ENCODE assay signal across 21 cellular contexts in the genomic region with DNA sequence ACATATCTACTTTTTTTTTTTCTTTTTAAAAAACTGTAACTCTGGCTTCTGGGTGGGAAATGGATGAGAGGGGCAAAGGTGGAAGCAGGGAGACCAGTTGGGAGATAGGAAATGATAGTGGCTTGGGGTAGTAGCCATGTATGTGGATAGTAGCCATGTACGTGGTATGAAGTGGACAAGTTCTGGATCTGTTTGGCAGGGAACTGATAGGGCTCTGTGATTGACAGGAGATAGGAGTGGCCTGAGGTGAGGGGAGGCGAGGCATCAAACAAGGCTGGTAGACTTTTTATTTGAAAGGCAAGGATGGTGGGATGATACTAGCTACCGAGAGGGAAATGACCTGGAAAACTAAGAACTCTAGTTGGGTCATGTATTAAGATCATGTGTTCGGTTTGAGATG.
DNase-seq lines count a peak whose midpoint lies in the region; ATAC-seq and TF ChIP-seq lines count a peak whose summit lies in the region.
"Had no signal": no experiment of that assay in that cellular context is flagged by ENCODE, and none has a peak within 500 bp of the region (broad histone marks: within the 10 kb centered on the region; RNA-seq: fewer than 3 reads in every experiment).

No MANE protein-coding gene starts in this region.

- H3K27ac ChIP-seq in WERI-Rb-1 = peak overlapping the region; percentile 68
- H3K27ac ChIP-seq: BLaER1, PC-9 had no signal

- H3K9me3 ChIP-seq in WERI-Rb-1 (ENCODE audit: severe bottlenecking) = no peaks in the 10 kb centered on the region
- H3K9me3 ChIP-seq: BLaER1, heart left ventricle had no signal

- H3K9me3 Mint-ChIP-seq in activated CD4-positive, alpha-beta memory T cell treated with anti-CD3 and anti-CD28 coated beads for 36 hours = no peaks in the 10 kb centered on the region
- no peaks in the 10 kb centered on the region for H3K9me3 Mint-ChIP-seq in activated CD4-positive, alpha-beta memory T cell treated with anti-CD3 and anti-CD28 coated beads, Interleukin-2, amount 10 ng/mL, durations not matched to agents 7 days and 5 days
- H3K9me3 Mint-ChIP-seq in endothelial cell (ENCODE audit: unreplicated experiment) = no peaks in the 10 kb centered on the region
- H3K9me3 Mint-ChIP-seq in stimulated activated naive B cell treated with anti-CD40 and anti-IgM and Interleukin-4, amounts not matched to agents 10 μg/mL and 1 μg/mL and 100 μg/mL, for 72 hours = peaks cover 0 to 1% of the 10 kb centered on the region in 2 donors

- in situ Hi-C loops in GM13977 (cut with MboI; ENCODE audit: low pct_unique_long_range_greater_than_20kb, low sequenced_read_pairs, unreplicated experiment) = no loop called here

- CTCF ChIA-PET in activated CD4-positive, alpha-beta memory T cell treated with anti-CD3 and anti-CD28 coated beads for 36 hours (lab: Charles Lee) = interaction anchor here (1.4 to 3.5 kb wide), 3 partner anchors 47 to 118 kb away, joined by 3 to 13 read pairs (median 13); a partner anchor contains a TSS
- CTCF ChIA-PET in activated CD4-positive, alpha-beta memory T cell treated with anti-CD3 and anti-CD28 coated beads, Interleukin-2, amount 10 ng/mL, durations not matched to agents 7 days and 5 days (lab: Charles Lee) = interaction anchor here (1.0 to 1.1 kb wide), 2 partner anchors 9 to 12 kb away, joined by 3 to 4 read pairs; no protein-coding TSS in a partner anchor

- H3K4me1 Mint-ChIP-seq in activated CD4-positive, alpha-beta memory T cell treated with anti-CD3 and anti-CD28 coated beads for 36 hours (ENCODE audit: low read depth) = peaks cover 77% of the 10 kb centered on the region
- H3K4me1 Mint-ChIP-seq in activated CD4-positive, alpha-beta memory T cell treated with anti-CD3 and anti-CD28 coated beads, Interleukin-2, amount 10 ng/mL, durations not matched to agents 7 days and 5 days = peaks cover 49% of the 10 kb centered on the region
- peaks cover 47% of the 10 kb centered on the region for H3K4me1 Mint-ChIP-seq in endothelial cell (ENCODE audit: unreplicated experiment)
- H3K4me1 Mint-ChIP-seq in stimulated activated naive B cell treated with anti-CD40 and anti-IgM and Interleukin-4, amounts not matched to agents 10 μg/mL and 1 μg/mL and 100 μg/mL, for 72 hours = peaks cover 45 to 83% of the 10 kb centered on the region in 2 donors

- H3K27ac Mint-ChIP-seq in activated CD4-positive, alpha-beta memory T cell treated with anti-CD3 and anti-CD28 coated beads for 36 hours = peak overlapping the region; percentile 57
- no peak overlapping the region for H3K27ac Mint-ChIP-seq in activated CD4-positive, alpha-beta memory T cell treated with anti-CD3 and anti-CD28 coated beads, Interleukin-2, amount 10 ng/mL, durations not matched to agents 7 days and 5 days
- peak overlapping the region; percentile 28 for H3K27ac Mint-ChIP-seq in endothelial cell (ENCODE audit: unreplicated experiment)
- peak overlapping the region; percentile 39 for H3K27ac Mint-ChIP-seq in stimulated activated naive B cell treated with anti-CD40 and anti-IgM and Interleukin-4, amounts not matched to agents 10 μg/mL and 1 μg/mL and 100 μg/mL, for 72 hours

- intact Hi-C loops in activated CD4-positive, alpha-beta memory T cell treated with anti-CD3 and anti-CD28 coated beads for 36 hours (cut with micrococcal nuclease) = loop anchor here (1.0 kb wide), 6 partner anchors 9 to 113 kb away; no protein-coding TSS in a partner anchor

- POLR2A ChIA-PET in activated CD4-positive, alpha-beta memory T cell treated with anti-CD3 and anti-CD28 coated beads for 36 hours (lab: Charles Lee) = interaction anchor here (1.3 to 2.3 kb wide), 6 partner anchors 18 to 118 kb away, joined by 4 to 13 read pairs (median 6); a partner anchor contains a TSS
- POLR2A ChIA-PET in activated CD4-positive, alpha-beta memory T cell treated with anti-CD3 and anti-CD28 coated beads, Interleukin-2, amount 10 ng/mL, durations not matched to agents 7 days and 5 days (lab: Charles Lee) = interaction anchor here (1.2 kb wide), 1 partner anchor 117 kb away, joined by 3 read pairs; no protein-coding TSS in a partner anchor

- no peaks in the 10 kb centered on the region for H3K27me3 Mint-ChIP-seq in activated CD4-positive, alpha-beta memory T cell treated with anti-CD3 and anti-CD28 coated beads for 36 hours
- H3K27me3 Mint-ChIP-seq in activated CD4-positive, alpha-beta memory T cell treated with anti-CD3 and anti-CD28 coated beads, Interleukin-2, amount 10 ng/mL, durations not matched to agents 7 days and 5 days = no peaks in the 10 kb centered on the region
- H3K27me3 Mint-ChIP-seq in endothelial cell (ENCODE audit: unreplicated experiment) = peaks cover 2% of the 10 kb centered on the region
- no peaks in the 10 kb centered on the region for H3K27me3 Mint-ChIP-seq in stimulated activated naive B cell treated with anti-CD40 and anti-IgM and Interleukin-4, amounts not matched to agents 10 μg/mL and 1 μg/mL and 100 μg/mL, for 72 hours

- H3K36me3 Mint-ChIP-seq in activated CD4-positive, alpha-beta memory T cell treated with anti-CD3 and anti-CD28 coated beads for 36 hours = peaks cover 38% of the 10 kb centered on the region
- peaks cover 58% of the 10 kb centered on the region for H3K36me3 Mint-ChIP-seq in activated CD4-positive, alpha-beta memory T cell treated with anti-CD3 and anti-CD28 coated beads, Interleukin-2, amount 10 ng/mL, durations not matched to agents 7 days and 5 days (ENCODE audit: low read depth)
- H3K36me3 Mint-ChIP-seq in endothelial cell (ENCODE audit: low read depth, unreplicated experiment) = peaks cover 30% of the 10 kb centered on the region
- H3K36me3 Mint-ChIP-seq in stimulated activated naive B cell treated with anti-CD40 and anti-IgM and Interleukin-4, amounts not matched to agents 10 μg/mL and 1 μg/mL and 100 μg/mL, for 72 hours = peaks cover 30 to 47% of the 10 kb centered on the region in 2 donors

- H3K4me3 Mint-ChIP-seq in activated CD4-positive, alpha-beta memory T cell treated with anti-CD3 and anti-CD28 coated beads for 36 hours = no peak overlapping the region
- H3K4me3 Mint-ChIP-seq in activated CD4-positive, alpha-beta memory T cell treated with anti-CD3 and anti-CD28 coated beads, Interleukin-2, amount 10 ng/mL, durations not matched to agents 7 days and 5 days = no peak overlapping the region
- peak overlapping the region; percentile 11 for H3K4me3 Mint-ChIP-seq in endothelial cell (ENCODE audit: unreplicated experiment)
- no peak overlapping the region for H3K4me3 Mint-ChIP-seq in stimulated activated naive B cell treated with anti-CD40 and anti-IgM and Interleukin-4, amounts not matched to agents 10 μg/mL and 1 μg/mL and 100 μg/mL, for 72 hours

- H3K36me3 ChIP-seq in WERI-Rb-1 = peaks cover 26% of the 10 kb centered on the region

- no peak for DNase-seq in activated CD4-positive, alpha-beta memory T cell treated with anti-CD3 and anti-CD28 coated beads for 36 hours
- DNase-seq in activated CD4-positive, alpha-beta memory T cell treated with anti-CD3 and anti-CD28 coated beads, Interleukin-2, amount 10 ng/mL, durations not matched to agents 7 days and 5 days = no peak
- no peak for DNase-seq in WERI-Rb-1
- DNase-seq in endothelial cell (ENCODE audit: low spot score) = no peak
- no peak for DNase-seq in stimulated activated naive B cell treated with anti-CD40 and anti-IgM and Interleukin-4, amounts not matched to agents 10 μg/mL and 1 μg/mL and 100 μg/mL, for 72 hours
- DNase-seq in NCI-H69 (lab: John Stamatoyannopoulos, UW) = no peak
- no peak for DNase-seq in GM13977 (ENCODE audit: low spot score)
- DNase-seq: activated CD8-positive, alpha-beta memory T cell treated with anti-CD3 and anti-CD28 coated beads for 24 hours; central memory CD4-positive, alpha-beta T cell; effector CD8-positive, alpha-beta T cell; GDM1; heart left ventricle; left ventricle myocardium superior; NCI-H1694; NCI-H748 treated with DMSO at 0.1 percent for 48 hours; PC-9; stimulated activated CD4-positive, alpha-beta T cell treated with anti-CD3 and anti-CD28 coated beads, Interleukin-15, amount 100 ng/mL, for 24 hours; T-helper 1 cell had no signal

- TF ChIP-seq CTCF in WERI-Rb-1 (IDR thresholded peaks at IDR 0.05; ENCODE audit: low read depth, low read length) (no peak), endothelial cell (IDR thresholded peaks at IDR 0.05; ENCODE audit: unreplicated experiment) (no peak), GM13977 (IDR thresholded peaks at IDR 0.05; ENCODE audit: extremely low read depth, insufficient read depth, missing control alignments) (no peak)

- no peak overlapping the region for H3K4me3 ChIP-seq in WERI-Rb-1 (ENCODE audit: low read depth, low read length)
- H3K4me3 ChIP-seq: BLaER1, heart left ventricle, PC-9 had no signal

- no peak for ATAC-seq in stimulated activated naive B cell treated with anti-CD40 and anti-IgM and Interleukin-4, amounts not matched to agents 10 μg/mL and 1 μg/mL and 100 μg/mL, for 72 hours (replicated peaks)
- no peak for ATAC-seq in GM21619 (IDR thresholded peaks at IDR 0.05; ENCODE audit: unreplicated experiment)
- ATAC-seq: HCT116, heart left ventricle, left ventricle myocardium superior had no signal

- no peaks in the 10 kb centered on the region for H3K27me3 ChIP-seq in WERI-Rb-1 (ENCODE audit: insufficient read depth, low read depth, severe bottlenecking)
- H3K27me3 ChIP-seq: BLaER1, heart left ventricle had no signal
